8 cellular contexts compared by ENCODE assay signal in genomic region chr6:107132330-107132954, GRCh38. TPM values are rescaled to one million over a fixed set of nuclear protein-coding genes. Genes with fewer than 3 reads are reported as not detected.
DNase-seq lines count a peak whose midpoint lies in the region; ATAC-seq and FAIRE-seq lines count a peak whose summit lies in the region.

No MANE protein-coding gene starts in this region.

- H3K4me3 Mint-ChIP-seq in activated CD8-positive, alpha-beta T cell treated with anti-CD3 and anti-CD28 coated beads, Interleukin-2, amount 10 ng/mL, durations not matched to agents 7 days and 5 days: no peak overlapping the region

- POLR2A ChIA-PET in activated CD8-positive, alpha-beta T cell treated with anti-CD3 and anti-CD28 coated beads, Interleukin-2, amount 10 ng/mL, durations not matched to agents 7 days and 5 days (lab: Charles Lee): no interaction called here

- CTCF ChIA-PET in activated CD8-positive, alpha-beta T cell treated with anti-CD3 and anti-CD28 coated beads, Interleukin-2, amount 10 ng/mL, durations not matched to agents 7 days and 5 days (lab: Charles Lee): interaction anchor here (0.7 to 1.1 kb wide), 3 partner anchors 186 to 571 kb away, joined by 3 to 4 read pairs (median 3); no protein-coding TSS in a partner anchor

- ATAC-seq in activated CD8-positive, alpha-beta T cell treated with anti-CD3 and anti-CD28 coated beads, Interleukin-2, amount 10 ng/mL, durations not matched to agents 7 days and 5 days: no peak
- no peak for ATAC-seq in GM18873 (IDR thresholded peaks at IDR 0.05; ENCODE audit: low FRiP score, unreplicated experiment)
- no peak for ATAC-seq in HG03139 (IDR thresholded peaks at IDR 0.05; ENCODE audit: unreplicated experiment)

- H3K4me1 Mint-ChIP-seq in activated CD8-positive, alpha-beta T cell treated with anti-CD3 and anti-CD28 coated beads, Interleukin-2, amount 10 ng/mL, durations not matched to agents 7 days and 5 days (ENCODE audit: low read depth): peaks cover 3% of the 10 kb centered on the region

- no peaks in the 10 kb centered on the region for H3K36me3 Mint-ChIP-seq in activated CD8-positive, alpha-beta T cell treated with anti-CD3 and anti-CD28 coated beads, Interleukin-2, amount 10 ng/mL, durations not matched to agents 7 days and 5 days (ENCODE audit: low read depth)

- H3K9me3 Mint-ChIP-seq in activated CD8-positive, alpha-beta T cell treated with anti-CD3 and anti-CD28 coated beads, Interleukin-2, amount 10 ng/mL, durations not matched to agents 7 days and 5 days (ENCODE audit: insufficient read depth): no peaks in the 10 kb centered on the region

- H3K27ac Mint-ChIP-seq in activated CD8-positive, alpha-beta T cell treated with anti-CD3 and anti-CD28 coated beads, Interleukin-2, amount 10 ng/mL, durations not matched to agents 7 days and 5 days: no peak overlapping the region

- H3K27me3 Mint-ChIP-seq in activated CD8-positive, alpha-beta T cell treated with anti-CD3 and anti-CD28 coated beads, Interleukin-2, amount 10 ng/mL, durations not matched to agents 7 days and 5 days (ENCODE audit: low read depth): peaks cover 2% of the 10 kb centered on the region

- FAIRE-seq in RCC 7860 (lab: Jason Lieb, UNC): no peak

- DNase-seq in Daoy (ENCODE audit: low read depth) (peak; percentile 35), Kasumi-1 (lab: John Stamatoyannopoulos, UW) (peak; percentile 21 to 43), left kidney (ENCODE audit: low read depth, low spot score) (peak; percentile 66), RCC 7860 (ENCODE audit: low spot score) (no peak), NCI-H187 (lab: John Stamatoyannopoulos, UW) (no peak)
- DNase-seq in activated CD8-positive, alpha-beta T cell treated with anti-CD3 and anti-CD28 coated beads, Interleukin-2, amount 10 ng/mL, durations not matched to agents 7 days and 5 days: peak; percentile 37

RNA-seq across cellular contexts. Expression of gene BEND3, which starts 17.1 kb away (rescaled TPM):
- 4.2 and 5.6 TPM in 2 replicates for total RNA-seq in Daoy (2014; rRNA removed; shearing (Covaris generic))
- total RNA-seq in activated CD8-positive, alpha-beta T cell treated with anti-CD3 and anti-CD28 coated beads, Interleukin-2, amount 10 ng/mL, durations not matched to agents 7 days and 5 days: 1 to 10 TPM; 3.6 to 3.8 TPM

Comparison
In these comparisons a context has a peak if more than half of its experiments do, and no peak if none do; other contexts are left out.
1. DNase-seq: peak in Daoy (single experiment), Kasumi-1 (2 of 2), activated CD8-positive, alpha-beta T cell treated with anti-CD3 and anti-CD28 coated beads, Interleukin-2, amount 10 ng/mL, durations not matched to agents 7 days and 5 days (single experiment) and left kidney (single experiment); none in RCC 7860 (single experiment) and NCI-H187 (0 of 2).